Comparison of ENCODE assay signal across 8 cellular contexts in the genomic region with DNA sequence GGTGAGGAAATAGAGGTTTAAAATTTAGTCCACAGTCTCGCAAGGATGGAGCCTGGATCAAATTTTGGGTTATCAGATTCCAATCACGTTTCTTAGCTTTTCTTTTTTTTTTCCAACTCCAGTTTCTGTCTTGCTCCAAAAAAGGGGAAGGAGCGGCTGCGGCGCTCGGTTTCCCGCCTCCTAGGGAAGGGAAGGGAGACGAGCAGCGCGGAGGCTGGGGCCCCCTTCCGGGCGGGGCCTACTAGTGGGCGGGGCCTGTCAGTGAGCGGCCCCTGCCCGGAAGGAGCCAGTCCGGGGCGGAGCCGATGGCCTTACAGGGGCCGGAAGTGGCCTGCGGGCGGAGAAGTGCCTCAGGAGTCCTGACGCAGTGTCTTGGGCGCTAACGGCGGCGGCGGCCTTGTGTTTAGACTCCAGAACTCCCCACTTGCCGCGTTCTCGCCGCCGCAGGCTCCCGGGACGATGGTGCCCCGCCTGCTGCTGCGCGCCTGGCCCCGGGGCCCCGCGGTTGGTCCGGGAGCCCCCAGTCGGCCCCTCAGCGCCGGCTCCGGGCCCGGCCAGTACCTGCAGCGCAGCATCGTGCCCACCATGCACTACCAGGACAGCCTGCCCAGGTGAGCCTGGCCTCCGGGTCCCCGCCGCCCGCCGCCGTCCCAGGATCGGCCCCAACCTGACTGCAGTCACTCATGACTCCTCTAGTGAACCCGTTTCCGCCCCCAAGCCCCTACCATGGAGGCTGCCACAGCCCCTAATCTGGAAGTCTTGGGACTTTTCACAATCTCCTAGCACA. TPM values are rescaled to one million over a fixed set of nuclear protein-coding genes. Genes with fewer than 3 reads are reported as not detected.
DNase-seq lines count a peak whose midpoint lies in the region; ATAC-seq and TF ChIP-seq lines count a peak whose summit lies in the region.

TSS of gene CPT2 (plus strand) at position 340 of the 787 bp plus-strand sequence. CDS start at position 460, 120 bp downstream.

- H3K36me3 Mint-ChIP-seq in CD14-positive monocyte, result peaks cover 12 to 18% of the 10 kb centered on the region in 2 donors

- H3K4me1 Mint-ChIP-seq in CD14-positive monocyte, result peaks cover 24% of the 10 kb centered on the region

- no peaks in the 10 kb centered on the region for H3K27me3 ChIP-seq in left lung

- H3K27ac Mint-ChIP-seq in CD14-positive monocyte, result peak within 1 kb of the TSS; percentile 96 to 98 (median 96)

- DNase-seq in CD14-positive monocyte (ENCODE audit: low spot score) (peak; percentile 89), NCI-H82 (lab: John Stamatoyannopoulos, UW) (peak; percentile 98), dermis blood vessel endothelial cell (peak; percentile 84), left lung (peak; percentile 97 to 100)
- peak; percentile 78 to 81 for DNase-seq in activated CD4-positive, alpha-beta T cell treated with anti-CD3 and anti-CD28 coated beads, Interleukin-2, amount 50 U/mL, for 4 hours
- DNase-seq in stimulated activated CD4-positive, alpha-beta T cell treated with anti-CD3 and anti-CD28 coated beads, Interleukin-2, amount 100 ng/mL, for 4 hours (ENCODE audit: low read depth), result peak; percentile 81

- intact Hi-C loops in CD14-positive monocyte (cut with micrococcal nuclease), result no loop called here
- intact Hi-C loops in left lung (cut with DNase I), result no loop called here

- ATAC-seq in GM19397 (IDR thresholded peaks at IDR 0.05; ENCODE audit: unreplicated experiment), result peak; percentile 99
- peak; percentile 98 for ATAC-seq in HG03565 (IDR thresholded peaks at IDR 0.05; ENCODE audit: unreplicated experiment)
- ATAC-seq in left lung, result peak; percentile 100

- H3K36me3 ChIP-seq in left lung, result peaks cover 0 to 12% of the 10 kb centered on the region in 2 donors

- no peaks in the 10 kb centered on the region for H3K27me3 Mint-ChIP-seq in CD14-positive monocyte (ENCODE audit: low read depth in 3 of 3)

- H3K9me3 Mint-ChIP-seq in CD14-positive monocyte, result peaks cover 0 to 8% (median 2%) of the 10 kb centered on the region in 7 donors

- TF ChIP-seq CTCF in CD14-positive monocyte (IDR thresholded peaks at IDR 0.05), result no peak
- TF ChIP-seq CTCF in left lung (IDR thresholded peaks at IDR 0.05), result peak in 1 of 2 donors; percentile 37

- peak within 1 kb of the TSS; percentile 84 to 96 for H3K4me3 ChIP-seq in left lung

- H3K9me3 ChIP-seq in left lung, result no peaks in the 10 kb centered on the region

- H3K27ac ChIP-seq in left lung, result peak within 1 kb of the TSS; percentile 96 to 98

- peak within 1 kb of the TSS; percentile 94 to 97 for H3K4me3 Mint-ChIP-seq in CD14-positive monocyte

- peaks cover 5 to 28% of the 10 kb centered on the region in 2 donors for H3K4me1 ChIP-seq in left lung

RNA-seq across cellular contexts. Expression of gene CPT2, which starts in this region (rescaled TPM):
- 10 to 100 TPM; 20.2 to 29.6 TPM for polyA plus RNA-seq in CD14-positive monocyte
- total RNA-seq in dermis blood vessel endothelial cell, result 12.4 and 14.8 TPM in 2 replicates
- 10 to 100 TPM; 19.1 to 31.4 TPM for total RNA-seq in left lung

Comparison
In these comparisons a context has a peak if more than half of its experiments do, and no peak if none do; other contexts are left out.
1. Peak in every context shown above with its lines: DNase-seq, ATAC-seq, H3K4me3 ChIP-seq and H3K27ac ChIP-seq.